Comparison of ENCODE assay signal across 26 cellular contexts in the genomic region with DNA sequence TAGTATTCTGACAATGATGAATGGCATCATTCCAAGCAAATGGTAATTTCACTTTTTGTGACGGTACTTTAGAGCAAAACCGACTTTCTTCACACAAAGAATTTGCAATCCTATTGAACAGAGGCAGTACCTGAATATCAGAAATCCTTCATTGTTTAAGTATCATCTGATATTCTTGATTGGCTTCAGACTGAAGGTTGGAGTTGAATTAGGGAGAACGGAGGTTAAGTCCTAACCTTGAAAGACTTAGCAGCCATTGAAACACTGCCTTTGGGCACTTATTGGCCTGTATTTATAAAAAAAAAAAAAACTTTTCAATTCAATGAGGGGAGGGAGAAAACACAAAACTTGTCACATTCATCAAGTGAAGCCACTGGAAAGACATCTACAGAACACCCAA.
"Had no signal": no experiment of that assay in that cellular context is flagged by ENCODE, and none has a peak within 500 bp of the region (broad histone marks: within the 10 kb centered on the region; RNA-seq: fewer than 3 reads in every experiment).

No MANE protein-coding gene starts in this region.

- H3K9me3 ChIP-seq: esophagus squamous epithelium, left lung, prostate gland, right atrium auricular region, suprapubic skin, transverse colon, vagina had no signal

- H3K36me3 Mint-ChIP-seq: naive thymus-derived CD4-positive, alpha-beta T cell; neural progenitor cell had no signal

- H3K27me3 ChIP-seq: esophagus squamous epithelium, heart right ventricle, left lung, neural progenitor cell, right atrium auricular region, suprapubic skin, transverse colon, vagina had no signal

- H3K27ac Mint-ChIP-seq: naive thymus-derived CD4-positive, alpha-beta T cell; nephron; neural progenitor cell; stimulated activated naive CD8-positive, alpha-beta T cell treated with anti-CD3 and anti-CD28 coated beads, Interleukin-15, amount 100 ng/mL, for 72 hours had no signal

- H3K36me3 ChIP-seq: esophagus squamous epithelium, heart right ventricle, left lung, neural progenitor cell, prostate gland, right atrium auricular region, suprapubic skin, transverse colon, vagina had no signal

- H3K79me2 ChIP-seq: parathyroid adenoma had no signal

- H3K9ac ChIP-seq: neural progenitor cell, parathyroid adenoma had no signal

- H3K4me1 Mint-ChIP-seq: naive thymus-derived CD4-positive, alpha-beta T cell; stimulated activated naive CD8-positive, alpha-beta T cell treated with anti-CD3 and anti-CD28 coated beads, Interleukin-15, amount 100 ng/mL, for 72 hours had no signal

- H3K27ac ChIP-seq: esophagus squamous epithelium, left lung, neural progenitor cell, parathyroid adenoma, prostate gland, right atrium auricular region, suprapubic skin, transverse colon, vagina had no signal

- H3K4me3 ChIP-seq: heart right ventricle, left lung, neural progenitor cell, prostate gland, right atrium auricular region, smooth muscle cell, suprapubic skin, transverse colon, vagina had no signal

- H3K4me1 ChIP-seq: parathyroid adenoma, prostate gland, transverse colon had no signal

- DNase-seq: dermis blood vessel endothelial cell; effector memory CD4-positive, alpha-beta T cell; esophagus squamous epithelium; foreskin melanocyte; glutamatergic neuron; heart right ventricle; hippocampal formation; left cardiac atrium; left lung; midbrain; naive thymus-derived CD4-positive, alpha-beta T cell; stimulated activated CD4-positive, alpha-beta T cell treated with anti-CD3 and anti-CD28 coated beads, Interleukin-12 subunit alpha, Interleukin-12 subunit beta, amount 100 ng/mL, for 4 hours; stimulated activated CD4-positive, alpha-beta T cell treated with anti-CD3 and anti-CD28 coated beads, Interleukin-1b, Interleukin-23, amount 100 ng/mL, for 48 hours; stimulated activated CD4-positive, alpha-beta T cell treated with anti-CD3 and anti-CD28 coated beads, Interleukin-4, amount 100 ng/mL, for 1 hour; stimulated activated CD8-positive, alpha-beta memory T cell treated with anti-CD3 and anti-CD28 coated beads, Interleukin-4, amount 100 ng/mL, for 48 hours; stimulated activated naive CD4-positive, alpha-beta T cell; stimulated activated naive CD8-positive, alpha-beta T cell treated with anti-CD3 and anti-CD28 coated beads, Interleukin-15, amount 100 ng/mL, for 72 hours; transverse colon had no signal

- H2AFZ ChIP-seq: neural progenitor cell, parathyroid adenoma had no signal

- H3K4me2 ChIP-seq: neural progenitor cell had no signal

- H3K4me3 Mint-ChIP-seq: naive thymus-derived CD4-positive, alpha-beta T cell; nephron; neural progenitor cell; stimulated activated naive CD8-positive, alpha-beta T cell treated with anti-CD3 and anti-CD28 coated beads, Interleukin-15, amount 100 ng/mL, for 72 hours had no signal
